1 cellular context compared by ENCODE assay signal in the genomic region with DNA sequence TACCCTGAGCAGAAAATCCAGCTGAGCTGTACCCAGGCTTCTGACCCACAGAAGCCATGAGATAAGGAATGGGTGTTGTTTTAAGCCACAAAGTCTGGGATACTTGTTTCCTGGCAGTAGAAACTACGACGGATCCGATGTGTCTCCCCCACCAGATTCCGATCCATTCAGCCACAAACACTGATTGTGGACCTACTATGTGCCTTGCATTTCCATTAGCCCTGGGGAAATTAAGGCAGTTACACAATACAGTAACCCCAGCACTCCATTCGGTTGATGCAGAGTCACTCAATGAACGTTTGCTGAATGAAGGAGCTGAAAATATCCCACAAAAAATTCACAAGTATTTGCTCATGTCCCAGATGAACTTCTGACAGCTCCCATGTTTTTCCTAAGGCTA.
TF ChIP-seq lines count a peak whose summit lies in the region.

No MANE protein-coding gene starts in this region.

TF ChIP-seq in H1, 55 proteins besides CTCF, POLR2A, EP300 and RAD21:
- TF ChIP-seq JUND (IDR thresholded peaks at IDR 0.05; ENCODE audit: low read length): no peak
- TF ChIP-seq SUZ12 (IDR thresholded peaks at IDR 0.05; ENCODE audit: low read length): no peak
